38 cellular contexts compared by ENCODE assay signal in genomic region chr11:35433588-35433987, GRCh38. TPM values are rescaled to one million over a fixed set of nuclear protein-coding genes. Genes with fewer than 3 reads are reported as not detected.
"Had no signal": no experiment of that assay in that cellular context is flagged by ENCODE, and none has a peak within 500 bp of the region (broad histone marks: within the 10 kb centered on the region; RNA-seq: fewer than 3 reads in every experiment).

No MANE protein-coding gene starts in this region.

- H3K36me3 ChIP-seq: MG63 had no signal

- H3K4me3 ChIP-seq: MG63 had no signal

- DNase-seq: Karpas-422, Kasumi-1, MG63, MM.1S, MV-4-11, NCI-H1048, NCI-H1092, NCI-H1092 treated with DMSO at 0.1 percent for 48 hours, NCI-H1105, NCI-H1105 treated with DMSO at 0.1 percent for 48 hours, NCI-H1417, NCI-H1417 treated with DMSO at 0.1 percent for 48 hours, NCI-H1436, NCI-H1436 treated with DMSO at 0.1 percent for 48 hours, NCI-H146, NCI-H1694, NCI-H1694 treated with DMSO at 0.1 percent for 48 hours, NCI-H187, NCI-H187 treated with DMSO at 0.1 percent for 48 hours, NCI-H1930, NCI-H2029, NCI-H2029 treated with DMSO at 0.1 percent for 48 hours, NCI-H2081, NCI-H2081 treated with DMSO at 0.1 percent for 48 hours, NCI-H2107, NCI-H2171, NCI-H2171 treated with DMSO at 0.1 percent for 48 hours, NCI-H2227 treated with DMSO at 0.1 percent for 48 hours, NCI-H226, NCI-H345, NCI-H446, NCI-H446 treated with DMSO at 0.1 percent for 48 hours, NCI-H510A, NCI-H510A treated with DMSO at 0.1 percent for 48 hours, NCI-H524, NCI-H524 treated with DMSO at 0.1 percent for 48 hours had no signal

- H3K9me3 ChIP-seq: MG63 had no signal

RNA-seq across cellular contexts. Expression of gene SLC1A2, which starts 14.2 kb away (rescaled TPM):
- total RNA-seq: MCF 10A, NCI-H460 had no signal
